In genomic region chr16:21501869-21502667, GRCh38 we compare ENCODE assay signal across 8 cellular contexts.
DNase-seq lines count a peak whose midpoint lies in the region; ATAC-seq and TF ChIP-seq lines count a peak whose summit lies in the region.

No MANE protein-coding gene starts in this region.

- intact Hi-C loops in colonic mucosa (cut with DNase I), result no loop called here

- peak; percentile 51 for ATAC-seq in GM18873 (IDR thresholded peaks at IDR 0.05; ENCODE audit: low FRiP score, unreplicated experiment)
- peak; percentile 68 for ATAC-seq in HG03108 (IDR thresholded peaks at IDR 0.05; ENCODE audit: unreplicated experiment)

- H3K27me3 ChIP-seq in colonic mucosa, result no peaks in the 10 kb centered on the region
- H3K27me3 ChIP-seq in layer of hippocampus (ENCODE audit: control insufficient read depth, insufficient read depth, low read length), result no peaks in the 10 kb centered on the region

- no peaks in the 10 kb centered on the region for H3K36me3 ChIP-seq in colonic mucosa

- H3K4me3 ChIP-seq in colonic mucosa, result peak overlapping the region; percentile 62

- no peak for TF ChIP-seq CTCF in colonic mucosa (IDR thresholded peaks at IDR 0.05)

- H3K27ac ChIP-seq in colonic mucosa (peak overlapping the region; percentile 94), layer of hippocampus (ENCODE audit: low read depth, low read length) (peak overlapping the region; percentile 90)

- no peaks in the 10 kb centered on the region for H3K9me3 ChIP-seq in colonic mucosa

- H3K4me1 ChIP-seq in colonic mucosa, result no peaks in the 10 kb centered on the region

- peak; percentile 96 for DNase-seq in AG08396 (ENCODE audit: low spot score)
- DNase-seq in NCI-H2227 treated with DMSO at 0.1 percent for 48 hours (lab: John Stamatoyannopoulos, UW), result peak; percentile 97
- peak; percentile 92 for DNase-seq in activated CD4-positive, alpha-beta T cell treated with anti-CD3 and anti-CD28 coated beads for 48 hours
- DNase-seq in colonic mucosa, result peak; percentile 93
- DNase-seq in stimulated activated CD4-positive, alpha-beta T cell treated with anti-CD3 and anti-CD28 coated beads, Interleukin-1b, Interleukin-23, amount 100 ng/mL, for 1 hour (ENCODE audit: low read depth in 2 of 2), result peak; percentile 73 to 77

- H3K9ac ChIP-seq in colonic mucosa (ENCODE audit: low read depth in 2 of 2, low read length in 2 of 2), result peak overlapping the region; percentile 14 to 99

Comparison
In these comparisons a context has a peak if more than half of its experiments do, and no peak if none do; other contexts are left out.
1. Peak in every context shown above with its lines: DNase-seq, ATAC-seq, H3K4me3 ChIP-seq and H3K27ac ChIP-seq.